ENCODE assay signal across 9 cellular contexts in genomic region chr17:17808706-17809432, GRCh38. TPM values are rescaled to one million over a fixed set of nuclear protein-coding genes. Genes with fewer than 3 reads are reported as not detected.
DNase-seq lines count a peak whose midpoint lies in the region; ATAC-seq, FAIRE-seq and TF ChIP-seq lines count a peak whose summit lies in the region.
"Had no signal": no experiment of that assay in that cellular context is flagged by ENCODE, and none has a peak within 500 bp of the region (broad histone marks: within the 10 kb centered on the region; RNA-seq: fewer than 3 reads in every experiment).

No MANE protein-coding gene starts in this region.

- peaks cover 23% of the 10 kb centered on the region for H3K36me3 Mint-ChIP-seq in activated CD8-positive, alpha-beta T cell treated with anti-CD3 and anti-CD28 coated beads for 36 hours (ENCODE audit: low read depth)

- H3K27me3 ChIP-seq in H7 (ENCODE audit: control insufficient read depth, insufficient read depth, low read length) (peaks cover 20% of the 10 kb centered on the region), keratinocyte (ENCODE audit: control insufficient read depth, extremely low read depth, insufficient read depth, low read length) (no peaks in the 10 kb centered on the region)
- H3K27me3 ChIP-seq: neutrophil had no signal

- H3K9me3 Mint-ChIP-seq in activated CD8-positive, alpha-beta T cell treated with anti-CD3 and anti-CD28 coated beads for 36 hours: no peaks in the 10 kb centered on the region

- no peak overlapping the region for H3K4me2 ChIP-seq in keratinocyte (ENCODE audit: control insufficient read depth, extremely low read depth, insufficient read depth, low read depth, low read length)

- H4K20me1 ChIP-seq in keratinocyte (ENCODE audit: control insufficient read depth, extremely low read depth, insufficient read depth, low read length): peaks cover 18% of the 10 kb centered on the region

- no peaks in the 10 kb centered on the region for H3K27me3 Mint-ChIP-seq in activated CD8-positive, alpha-beta T cell treated with anti-CD3 and anti-CD28 coated beads for 36 hours

- no peak for TF ChIP-seq CTCF in activated CD8-positive, alpha-beta T cell treated with anti-CD3 and anti-CD28 coated beads for 36 hours (IDR thresholded peaks at IDR 0.05)
- no peak for TF ChIP-seq CTCF in keratinocyte (optimal IDR thresholded peaks at IDR 0.05 in 1 of 3, IDR thresholded peaks at IDR 0.05 in 1 of 3, conservative IDR thresholded peaks at IDR 0.05 in 1 of 3; ENCODE audit: extremely low read depth in 1 of 3, insufficient read depth in 2 of 3, low read length in 3 of 3)

- peak overlapping the region; percentile 54 for H3K4me3 ChIP-seq in H7 (ENCODE audit: insufficient read depth, low read depth, low read length)
- H3K4me3 ChIP-seq in keratinocyte (ENCODE audit: control insufficient read depth in 2 of 3, extremely low read depth in 1 of 3, insufficient read depth in 2 of 3, low read depth in 1 of 3, low read length in 3 of 3): no peak overlapping the region

- FAIRE-seq in keratinocyte (lab: Jason Lieb, UNC): peak; percentile 79

- no peak overlapping the region for H2AFZ ChIP-seq in keratinocyte (ENCODE audit: control insufficient read depth, low read length)

- H3K9ac ChIP-seq in ES-I3 (ENCODE audit: low read depth, low read length) (peak overlapping the region; percentile 12; the same call in 1 of the 2 replicates), keratinocyte (ENCODE audit: control insufficient read depth, extremely low read depth, insufficient read depth, low read length) (no peak overlapping the region)

- H3K36me3 ChIP-seq in ES-I3 (ENCODE audit: insufficient read depth, low read length): no peaks in the 10 kb centered on the region; the same call in 1 of the 2 replicates
- H3K36me3 ChIP-seq in H7 (replicated peaks; ENCODE audit: control insufficient read depth, insufficient read depth, low read length): peaks cover 3% of the 10 kb centered on the region
- peaks cover 19 to 32% of the 10 kb centered on the region in 2 experiments for H3K36me3 ChIP-seq in keratinocyte (ENCODE audit: control insufficient read depth in 2 of 2, extremely low read depth in 1 of 2, insufficient read depth in 2 of 2, low read length in 2 of 2)

- CTCF ChIA-PET in activated CD8-positive, alpha-beta T cell treated with anti-CD3 and anti-CD28 coated beads for 36 hours (lab: Charles Lee): interaction anchor here (1.0 to 8.2 kb wide), 5 partner anchors 11 to 225 kb away, joined by 3 to 104 read pairs (median 5); no protein-coding TSS in a partner anchor

- peaks cover 25% of the 10 kb centered on the region for H3K4me1 Mint-ChIP-seq in activated CD8-positive, alpha-beta T cell treated with anti-CD3 and anti-CD28 coated beads for 36 hours (ENCODE audit: low read depth)

- no peaks in the 10 kb centered on the region for H3K79me2 ChIP-seq in keratinocyte (ENCODE audit: control insufficient read depth, insufficient read depth, low read length)

- no peak overlapping the region for H3K4me3 Mint-ChIP-seq in activated CD8-positive, alpha-beta T cell treated with anti-CD3 and anti-CD28 coated beads for 36 hours

- peak; percentile 50 for ATAC-seq in activated CD8-positive, alpha-beta T cell treated with anti-CD3 and anti-CD28 coated beads for 36 hours
- no peak for ATAC-seq in GM18873 (IDR thresholded peaks at IDR 0.05; ENCODE audit: low FRiP score, unreplicated experiment)

- H3K4me1 ChIP-seq in ES-I3 (ENCODE audit: insufficient read depth, low read length): peaks cover 9% of the 10 kb centered on the region
- H3K4me1 ChIP-seq in keratinocyte (ENCODE audit: control insufficient read depth, extremely low read depth, insufficient read depth, low read length): peaks cover 14% of the 10 kb centered on the region

- intact Hi-C loops in activated CD8-positive, alpha-beta T cell treated with anti-CD3 and anti-CD28 coated beads for 36 hours (cut with micrococcal nuclease): no loop called here

- POLR2A ChIA-PET in activated CD8-positive, alpha-beta T cell treated with anti-CD3 and anti-CD28 coated beads for 36 hours (lab: Charles Lee): interaction anchor here (0.6 to 3.0 kb wide), 11 partner anchors 8 to 136 kb away, joined by 3 to 11 read pairs (median 4); no protein-coding TSS in a partner anchor

- H3K27ac ChIP-seq in keratinocyte (ENCODE audit: control insufficient read depth, insufficient read depth, low read length): no peak overlapping the region
- H3K27ac ChIP-seq: neutrophil had no signal

- dilution Hi-C loops in keratinocyte (cut with MboI; ENCODE audit: extremely low pct_ligation_motif_present, low sequenced_read_pairs): no loop called here

- H3K27ac Mint-ChIP-seq in activated CD8-positive, alpha-beta T cell treated with anti-CD3 and anti-CD28 coated beads for 36 hours: no peak overlapping the region

- peaks cover 2% of the 10 kb centered on the region for H3K9me1 ChIP-seq in keratinocyte (ENCODE audit: control insufficient read depth, extremely low read depth, insufficient read depth, low read length)

- peak; percentile 79 for DNase-seq in H7
- DNase-seq in activated CD8-positive, alpha-beta T cell treated with anti-CD3 and anti-CD28 coated beads for 36 hours: peak; percentile 61
- DNase-seq in keratinocyte (ENCODE audit: low read depth, low spot score): no peak
- no peak for DNase-seq in NK-92 (lab: John Stamatoyannopoulos, UW; ENCODE audit: unreplicated experiment)
- no peak for DNase-seq in AG20443 (ENCODE audit: low spot score)
- no peak for DNase-seq in superior temporal gyrus (ENCODE audit: extremely low spot score)

- H3K9me3 ChIP-seq in ES-I3 (ENCODE audit: control insufficient read depth, insufficient read depth, low read length) (no peaks in the 10 kb centered on the region), keratinocyte (ENCODE audit: control insufficient read depth, low read depth, low read length) (no peaks in the 10 kb centered on the region)
- H3K9me3 ChIP-seq: neutrophil had no signal

RNA-seq across cellular contexts. Expression of gene SREBF1, which starts 27.9 kb away (rescaled TPM):
- total RNA-seq in H7 (2014; rRNA removed; shearing (Covaris generic)): 34.2 and 43.6 TPM in 2 replicates
- total RNA-seq in activated CD8-positive, alpha-beta T cell treated with anti-CD3 and anti-CD28 coated beads for 36 hours: 100 to 1,000 TPM; 103 to 116 TPM
- 51.7 to 62.3 TPM (median 59.8 TPM) in 3 replicates for polyA plus RNA-seq in keratinocyte
- polyA plus RNA-seq in keratinocyte (2011; ENCODE audit: low read depth): 141 TPM
- 13.1 and 22.9 TPM in 2 replicates for polyA plus RNA-seq in keratinocyte (2011; cell fraction: cytosol; rRNA removed)
- 193 and 230 TPM in 2 replicates for polyA plus RNA-seq in keratinocyte (2011; cell fraction: nucleus; rRNA removed)
- 58.4 and 115 TPM in 2 replicates for polyA plus RNA-seq in keratinocyte (2012; ENCODE audit: low replicate concordance)
- 92.2 to 212 TPM (median 99.5 TPM) in 3 replicates for polyA minus RNA-seq in keratinocyte
- 158 TPM for polyA minus RNA-seq in keratinocyte (2011; cell fraction: cytosol; rRNA and poly(A)+ RNA removed)
- polyA minus RNA-seq in keratinocyte (2011; cell fraction: nucleus; rRNA and poly(A)+ RNA removed): 274 and 384 TPM in 2 replicates

Comparison
In these comparisons a context has a peak if more than half of its experiments do, and no peak if none do; other contexts are left out.
1. DNase-seq: peak in H7 (single experiment) and activated CD8-positive, alpha-beta T cell treated with anti-CD3 and anti-CD28 coated beads for 36 hours (single experiment); none in keratinocyte (single experiment), NK-92 (single experiment), AG20443 (single experiment) and superior temporal gyrus (single experiment).